8 cellular contexts compared by ENCODE assay signal in genomic region chr15:41230345-41230649, GRCh38. TPM values are rescaled to one million over a fixed set of nuclear protein-coding genes. Genes with fewer than 3 reads are reported as not detected.
DNase-seq lines count a peak whose midpoint lies in the region; ATAC-seq and TF ChIP-seq lines count a peak whose summit lies in the region.

No MANE protein-coding gene starts in this region.

- no peak for TF ChIP-seq CTCF in HEK293 (tag by site-specific recombination; IDR thresholded peaks at IDR 0.05)
- no peak for TF ChIP-seq CTCF in hepatocyte (IDR thresholded peaks at IDR 0.05; ENCODE audit: poor library complexity)

- H3K4me3 Mint-ChIP-seq in activated CD8-positive, alpha-beta T cell treated with anti-CD3 and anti-CD28 coated beads, Interleukin-2, amount 10 ng/mL, durations not matched to agents 7 days and 5 days: peak overlapping the region; percentile 90
- peak overlapping the region; percentile 89 for H3K4me3 Mint-ChIP-seq in stimulated activated effector memory CD8-positive, alpha-beta T cell treated with anti-CD3 and anti-CD28 coated beads, Interleukin-12 subunit alpha, Interleukin-12 subunit beta, amount 100 ng/mL, for 72 hours

- H4K20me1 ChIP-seq in hepatocyte (ENCODE audit: insufficient read depth, poor library complexity, severe bottlenecking): no peaks in the 10 kb centered on the region

- no peaks in the 10 kb centered on the region for H3K9me3 ChIP-seq in HEK293 (ENCODE audit: control insufficient read depth, insufficient read depth, low read depth, low read length)
- no peaks in the 10 kb centered on the region for H3K9me3 ChIP-seq in hepatocyte (ENCODE audit: low read depth)

- CTCF ChIA-PET in HEK293 (lab: Yijun Ruan, JAX): interaction anchor here (0.9 to 1.9 kb wide), 5 partner anchors 10 to 35 kb away, joined by 3 to 6 read pairs (median 4); no protein-coding TSS in a partner anchor
- CTCF ChIA-PET in activated CD8-positive, alpha-beta T cell treated with anti-CD3 and anti-CD28 coated beads, Interleukin-2, amount 10 ng/mL, durations not matched to agents 7 days and 5 days (lab: Charles Lee): interaction anchor here (0.9 to 3.9 kb wide), 13 partner anchors 10 to 289 kb away, joined by 3 to 18 read pairs (median 4); partner anchors contain the start of genes INO80, NUSAP1 and OIP5

- no peaks in the 10 kb centered on the region for H3K36me3 ChIP-seq in HEK293 (ENCODE audit: control insufficient read depth in 2 of 2, insufficient read depth in 1 of 2, low read length in 2 of 2)
- H3K36me3 ChIP-seq in hepatocyte (replicated peaks; ENCODE audit: insufficient read depth, low read depth): no peaks in the 10 kb centered on the region

- peaks cover 33% of the 10 kb centered on the region for H3K4me1 Mint-ChIP-seq in activated CD8-positive, alpha-beta T cell treated with anti-CD3 and anti-CD28 coated beads, Interleukin-2, amount 10 ng/mL, durations not matched to agents 7 days and 5 days (ENCODE audit: low read depth)
- peaks cover 6% of the 10 kb centered on the region for H3K4me1 Mint-ChIP-seq in stimulated activated effector memory CD8-positive, alpha-beta T cell treated with anti-CD3 and anti-CD28 coated beads, Interleukin-12 subunit alpha, Interleukin-12 subunit beta, amount 100 ng/mL, for 72 hours

- H3K9me3 Mint-ChIP-seq in activated CD8-positive, alpha-beta T cell treated with anti-CD3 and anti-CD28 coated beads, Interleukin-2, amount 10 ng/mL, durations not matched to agents 7 days and 5 days (ENCODE audit: insufficient read depth): no peaks in the 10 kb centered on the region
- no peaks in the 10 kb centered on the region for H3K9me3 Mint-ChIP-seq in stimulated activated effector memory CD8-positive, alpha-beta T cell treated with anti-CD3 and anti-CD28 coated beads, Interleukin-12 subunit alpha, Interleukin-12 subunit beta, amount 100 ng/mL, for 72 hours

- H3K36me3 Mint-ChIP-seq in activated CD8-positive, alpha-beta T cell treated with anti-CD3 and anti-CD28 coated beads, Interleukin-2, amount 10 ng/mL, durations not matched to agents 7 days and 5 days (ENCODE audit: low read depth): peaks cover 2% of the 10 kb centered on the region
- H3K36me3 Mint-ChIP-seq in stimulated activated effector memory CD8-positive, alpha-beta T cell treated with anti-CD3 and anti-CD28 coated beads, Interleukin-12 subunit alpha, Interleukin-12 subunit beta, amount 100 ng/mL, for 72 hours: peaks cover 10% of the 10 kb centered on the region

- ATAC-seq in activated CD8-positive, alpha-beta T cell treated with anti-CD3 and anti-CD28 coated beads, Interleukin-2, amount 10 ng/mL, durations not matched to agents 7 days and 5 days: no peak
- ATAC-seq in stimulated activated effector memory CD8-positive, alpha-beta T cell treated with anti-CD3 and anti-CD28 coated beads, Interleukin-12 subunit alpha, Interleukin-12 subunit beta, amount 100 ng/mL, for 72 hours: no peak
- ATAC-seq in GM21367 (IDR thresholded peaks at IDR 0.05; ENCODE audit: unreplicated experiment): no peak

- H3K27me3 Mint-ChIP-seq in activated CD8-positive, alpha-beta T cell treated with anti-CD3 and anti-CD28 coated beads, Interleukin-2, amount 10 ng/mL, durations not matched to agents 7 days and 5 days (ENCODE audit: low read depth): peaks cover 6% of the 10 kb centered on the region

- no peaks in the 10 kb centered on the region for H3K27me3 ChIP-seq in hepatocyte

- peak overlapping the region; percentile 72 for H2AFZ ChIP-seq in hepatocyte

- POLR2A ChIA-PET in HEK293 (lab: Yijun Ruan, JAX): interaction anchor here (0.8 to 1.4 kb wide), 4 partner anchors 11 to 114 kb away, joined by 4 to 13 read pairs (median 7); partner anchors contain the start of genes INO80, NUSAP1 and OIP5
- POLR2A ChIA-PET in activated CD8-positive, alpha-beta T cell treated with anti-CD3 and anti-CD28 coated beads, Interleukin-2, amount 10 ng/mL, durations not matched to agents 7 days and 5 days (lab: Charles Lee): interaction anchor here (1.4 kb wide), 1 partner anchor 277 kb away, joined by 3 read pairs; the partner anchor contains the start of gene CHAC1

- peak overlapping the region; percentile 91 for H3K27ac Mint-ChIP-seq in activated CD8-positive, alpha-beta T cell treated with anti-CD3 and anti-CD28 coated beads, Interleukin-2, amount 10 ng/mL, durations not matched to agents 7 days and 5 days
- H3K27ac Mint-ChIP-seq in stimulated activated effector memory CD8-positive, alpha-beta T cell treated with anti-CD3 and anti-CD28 coated beads, Interleukin-12 subunit alpha, Interleukin-12 subunit beta, amount 100 ng/mL, for 72 hours: peak overlapping the region; percentile 92

- DNase-seq in activated CD8-positive, alpha-beta T cell treated with anti-CD3 and anti-CD28 coated beads, Interleukin-2, amount 10 ng/mL, durations not matched to agents 7 days and 5 days: no peak
- no peak for DNase-seq in hepatocyte (ENCODE audit: low spot score)
- DNase-seq in stimulated activated effector memory CD8-positive, alpha-beta T cell treated with anti-CD3 and anti-CD28 coated beads, Interleukin-12 subunit alpha, Interleukin-12 subunit beta, amount 100 ng/mL, for 72 hours (ENCODE audit: low spot score in 2 of 2): no peak
- no peak for DNase-seq in glomerular visceral epithelial cell (ENCODE audit: extremely low spot score)
- DNase-seq in COLO668 (lab: John Stamatoyannopoulos, UW; ENCODE audit: unreplicated experiment): no peak
- no peak for DNase-seq in NCI-H748 (lab: John Stamatoyannopoulos, UW; ENCODE audit: unreplicated experiment)

- H3K4me3 ChIP-seq in HEK293 (ENCODE audit: low read depth, low read length): no peak overlapping the region; the same call in 1 of the 2 replicates
- H3K4me3 ChIP-seq in hepatocyte: peak overlapping the region; percentile 8

- WGBS in hepatocyte (ENCODE audit: low lambda C conversion rate, missing lambda C conversion rate): 31% methylated on average over 10 of the region's 10 CpGs

- H3K79me2 ChIP-seq in hepatocyte: peaks cover 40% of the 10 kb centered on the region

- H3K4me1 ChIP-seq in HEK293 (ENCODE audit: control insufficient read depth, insufficient read depth, low read length) (no peaks in the 10 kb centered on the region), hepatocyte (ENCODE audit: insufficient read depth) (peaks cover 13% of the 10 kb centered on the region)

- H3K27ac ChIP-seq in HEK293 (ENCODE audit: extremely low read depth, low read depth, low read length) (no peak overlapping the region; the same call in 1 of the 2 replicates), hepatocyte (peak overlapping the region; percentile 85)

- peak overlapping the region; percentile 79 for H3K4me2 ChIP-seq in hepatocyte

- H3K9me2 ChIP-seq in hepatocyte (replicated peaks; ENCODE audit: insufficient read depth): no peaks in the 10 kb centered on the region

TF ChIP-seq in HEK293, 187 proteins besides CTCF, POLR2A, EP300 and RAD21:
- no peak for TF ChIP-seq MYNN (tag by site-specific recombination; IDR thresholded peaks at IDR 0.05; ENCODE audit: borderline replicate concordance)
- TF ChIP-seq IKZF3 (tag by site-specific recombination; IDR thresholded peaks at IDR 0.05): peak; percentile 60; the same call in 1 of the 2 replicates
- TF ChIP-seq ZNF366 (tag by site-specific recombination; conservative IDR thresholded peaks at IDR 0.05): no peak
- TF ChIP-seq ZNF16 (tag by site-specific recombination; IDR thresholded peaks at IDR 0.05; ENCODE audit: low read depth): no peak

RNA-seq across cellular contexts. Expression of gene EXD1, which starts 0.3 kb away (rescaled TPM):
- not detected for total RNA-seq in activated CD8-positive, alpha-beta T cell treated with anti-CD3 and anti-CD28 coated beads, Interleukin-2, amount 10 ng/mL, durations not matched to agents 7 days and 5 days
- total RNA-seq in hepatocyte: not detected in 2 replicates
- not detected in 2 replicates for polyA plus RNA-seq in hepatocyte

RNA-seq across cellular contexts. Expression of gene CHP1, which starts 0.8 kb away (rescaled TPM):
- total RNA-seq in activated CD8-positive, alpha-beta T cell treated with anti-CD3 and anti-CD28 coated beads, Interleukin-2, amount 10 ng/mL, durations not matched to agents 7 days and 5 days: 10 to 100 TPM; 62.2 to 62.8 TPM
- total RNA-seq in hepatocyte: 152 and 163 TPM in 2 replicates
- polyA plus RNA-seq in hepatocyte: 30.8 and 39.0 TPM in 2 replicates
